28 cellular contexts compared by ENCODE assay signal in the genomic region with DNA sequence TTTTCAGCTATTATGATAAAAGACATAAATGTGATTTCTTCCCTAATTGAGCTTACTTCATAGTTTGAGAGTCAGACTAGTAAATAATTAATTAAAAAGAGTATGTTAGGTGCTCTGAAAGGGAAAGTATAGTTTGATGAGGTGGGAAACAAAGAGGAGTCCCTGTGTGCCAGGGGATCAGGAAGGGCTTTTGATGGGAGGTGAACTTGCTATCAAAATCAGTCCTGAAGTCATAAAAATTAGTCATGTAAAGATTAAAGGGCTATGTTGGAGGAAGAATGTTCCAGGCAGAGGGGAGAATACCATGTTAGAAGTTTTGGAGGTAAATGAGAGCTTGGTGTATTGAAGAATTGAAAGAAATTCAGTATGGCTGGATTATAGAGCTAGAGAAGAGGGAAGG.
"Had no signal": no experiment of that assay in that cellular context is flagged by ENCODE, and none has a peak within 500 bp of the region (broad histone marks: within the 10 kb centered on the region; RNA-seq: fewer than 3 reads in every experiment).

No MANE protein-coding gene starts in this region.

- H3K27me3 Mint-ChIP-seq: activated CD4-positive, alpha-beta T cell treated with anti-CD3 and anti-CD28 coated beads for 36 hours; activated naive CD4-positive, alpha-beta T cell treated with anti-CD3 and anti-CD28 coated beads, Interleukin-2, amount 10 ng/mL, durations not matched to agents 7 days and 5 days; central memory CD8-positive, alpha-beta T cell; dendritic cell treated with granulocyte-macrophage colony-stimulating factor and Interleukin-4, amounts not matched to agents 40 ng/mL and 50 ng/mL, for 4 days had no signal

- H3K4me1 Mint-ChIP-seq: activated naive CD4-positive, alpha-beta T cell treated with anti-CD3 and anti-CD28 coated beads, Interleukin-2, amount 10 ng/mL, durations not matched to agents 7 days and 5 days; neural crest cell had no signal

- DNase-seq: activated CD4-positive, alpha-beta T cell treated with anti-CD3 and anti-CD28 coated beads for 36 hours; activated CD4-positive, alpha-beta T cell treated with anti-CD3 and anti-CD28 coated beads, Interleukin-2, amount 50 U/mL, for 4 hours; activated CD4-positive, CD25-positive, alpha-beta regulatory T cell; activated gamma-delta T cell; activated naive CD4-positive, alpha-beta T cell treated with anti-CD3 and anti-CD28 coated beads, Interleukin-2, amount 10 ng/mL, durations not matched to agents 7 days and 5 days; activated T-cell treated with anti-CD3 and anti-CD28 coated beads for 4 hours; amygdala; effector CD4-positive, alpha-beta T cell; esophagus squamous epithelium; foreskin melanocyte; kidney glomerular epithelial cell; left ventricle myocardium inferior; mesendoderm; nucleus accumbens; pancreas; spleen; stimulated activated naive CD4-positive, alpha-beta T cell; T-helper 1 cell; testis; trophoblast cell had no signal

- H3K27me3 ChIP-seq: esophagus squamous epithelium, pancreas, spleen, testis had no signal

- H3K4me1 ChIP-seq: prostate gland, testis had no signal

- H3K4me3 Mint-ChIP-seq: activated CD4-positive, alpha-beta T cell treated with anti-CD3 and anti-CD28 coated beads for 36 hours; activated naive CD4-positive, alpha-beta T cell treated with anti-CD3 and anti-CD28 coated beads, Interleukin-2, amount 10 ng/mL, durations not matched to agents 7 days and 5 days; central memory CD8-positive, alpha-beta T cell; dendritic cell treated with granulocyte-macrophage colony-stimulating factor and Interleukin-4, amounts not matched to agents 40 ng/mL and 50 ng/mL, for 4 days; neural crest cell; T-helper 2 cell treated with Interferon-gamma antibody and Interleukin-4, amounts not matched to agents 5 μg/mL and 100 μg/mL, for 36 hours had no signal

- ATAC-seq: activated CD4-positive, alpha-beta T cell treated with anti-CD3 and anti-CD28 coated beads for 36 hours; pancreas had no signal

- H3K9me3 ChIP-seq: esophagus squamous epithelium, left ventricle myocardium inferior, pancreas, prostate gland, spleen, testis had no signal

- H3K27ac Mint-ChIP-seq: activated CD4-positive, alpha-beta T cell treated with anti-CD3 and anti-CD28 coated beads for 36 hours; activated naive CD4-positive, alpha-beta T cell treated with anti-CD3 and anti-CD28 coated beads, Interleukin-2, amount 10 ng/mL, durations not matched to agents 7 days and 5 days; dendritic cell treated with granulocyte-macrophage colony-stimulating factor and Interleukin-4, amounts not matched to agents 40 ng/mL and 50 ng/mL, for 4 days; T-helper 2 cell treated with Interferon-gamma antibody and Interleukin-4, amounts not matched to agents 5 μg/mL and 100 μg/mL, for 36 hours had no signal

- H3K36me3 ChIP-seq: esophagus squamous epithelium, left ventricle myocardium inferior, pancreas, prostate gland, spleen had no signal

- H3K27ac ChIP-seq: left ventricle myocardium inferior, pancreas, prostate gland, spleen, testis had no signal

- FAIRE-seq: bronchial epithelial cell, pancreas, urothelium cell line had no signal

- H3K4me3 ChIP-seq: esophagus squamous epithelium, left ventricle myocardium inferior, lung, pancreas, prostate gland, spleen, testis had no signal

- H3K9me3 Mint-ChIP-seq: activated naive CD4-positive, alpha-beta T cell treated with anti-CD3 and anti-CD28 coated beads, Interleukin-2, amount 10 ng/mL, durations not matched to agents 7 days and 5 days; central memory CD8-positive, alpha-beta T cell; dendritic cell treated with granulocyte-macrophage colony-stimulating factor and Interleukin-4, amounts not matched to agents 40 ng/mL and 50 ng/mL, for 4 days; neural crest cell; T-helper 2 cell treated with Interferon-gamma antibody and Interleukin-4, amounts not matched to agents 5 μg/mL and 100 μg/mL, for 36 hours had no signal
